In the genomic region with DNA sequence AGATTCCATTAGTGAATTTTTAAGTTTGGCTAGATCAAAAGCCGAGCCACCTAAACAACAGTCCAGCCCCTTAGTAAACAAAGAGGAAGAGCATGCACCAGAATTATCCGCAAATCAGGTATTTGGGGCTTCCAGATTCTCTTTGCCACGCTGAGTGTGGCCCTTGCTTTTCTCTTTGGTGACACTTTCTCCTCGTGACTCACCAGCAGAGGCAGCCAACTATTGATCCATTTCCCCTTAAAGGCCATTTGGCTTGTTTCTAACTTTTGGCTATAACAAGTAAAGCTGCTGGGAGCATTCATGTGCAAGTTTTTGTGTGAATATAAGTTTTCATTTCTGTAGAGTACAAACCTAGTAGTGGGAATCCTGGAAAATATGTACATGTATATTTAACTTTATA, we compare ENCODE assay signal across 32 cellular contexts. TPM values are rescaled to one million over a fixed set of nuclear protein-coding genes. Genes with fewer than 3 reads are reported as not detected.
"Had no signal": no experiment of that assay in that cellular context is flagged by ENCODE, and none has a peak within 500 bp of the region (broad histone marks: within the 10 kb centered on the region; RNA-seq: fewer than 3 reads in every experiment).

No MANE protein-coding gene starts in this region.

- H3K4me1 Mint-ChIP-seq: naive B cell; neural crest cell; stimulated activated memory B cell treated with anti-CD40 and anti-IgM and Interleukin-4, amounts not matched to agents 10 μg/mL and 1 μg/mL and 100 μg/mL, for 72 hours had no signal

- H3K4me1 ChIP-seq: colonic mucosa, esophagus muscularis mucosa, foreskin keratinocyte, gastroesophageal sphincter, heart left ventricle, left ventricle myocardium inferior, lower lobe of right lung, prostate gland, right atrium auricular region, spleen, tibial nerve, upper lobe of left lung had no signal

- H3K4me3 Mint-ChIP-seq: naive B cell; natural killer cell treated with Interleukin-12 subunit alpha and Interleukin-12 subunit beta and Interleukin-15 and Interleukin-18, amount 100 ng/mL, for 72 hours; neural crest cell; stimulated activated memory B cell treated with anti-CD40 and anti-IgM and Interleukin-4, amounts not matched to agents 10 μg/mL and 1 μg/mL and 100 μg/mL, for 72 hours had no signal

- H3K27ac ChIP-seq: colonic mucosa, esophagus muscularis mucosa, foreskin keratinocyte, gastroesophageal sphincter, heart left ventricle, hepatocyte, left ventricle myocardium inferior, lower lobe of right lung, neutrophil, prostate gland, right atrium auricular region, skin epidermis, spleen, thoracic aorta, tibial nerve, upper lobe of left lung had no signal

- H3K9me3 ChIP-seq: colonic mucosa, esophagus muscularis mucosa, gastroesophageal sphincter, heart left ventricle, left ventricle myocardium inferior, lower lobe of right lung, neutrophil, prostate gland, right atrium auricular region, thoracic aorta, upper lobe of left lung had no signal

- ATAC-seq: foreskin keratinocyte; gastroesophageal sphincter; heart left ventricle; left cardiac atrium; lower lobe of right lung; natural killer cell treated with Interleukin-12 subunit alpha and Interleukin-12 subunit beta and Interleukin-15 and Interleukin-18, amount 100 ng/mL, for 72 hours; stimulated activated memory B cell treated with anti-CD40 and anti-IgM and Interleukin-4, amounts not matched to agents 10 μg/mL and 1 μg/mL and 100 μg/mL, for 72 hours; stimulated activated naive CD8-positive, alpha-beta T cell treated with anti-CD3 and anti-CD28 coated beads, Interleukin-15, Interleukin-2, amounts not matched to agents 100 U/mL and 50 U/mL, for 24 hours had no signal

- H3K27me3 Mint-ChIP-seq: naive B cell; natural killer cell treated with Interleukin-12 subunit alpha and Interleukin-12 subunit beta and Interleukin-15 and Interleukin-18, amount 100 ng/mL, for 72 hours; stimulated activated memory B cell treated with anti-CD40 and anti-IgM and Interleukin-4, amounts not matched to agents 10 μg/mL and 1 μg/mL and 100 μg/mL, for 72 hours had no signal

- DNase-seq: colonic mucosa; dermis blood vessel endothelial cell; effector memory CD4-positive, alpha-beta T cell; foreskin keratinocyte; heart left ventricle; left cardiac atrium; left ventricle myocardium inferior; lower lobe of right lung; naive B cell; spleen; stimulated activated CD4-positive, alpha-beta T cell treated with anti-CD3 and anti-CD28 coated beads, Interleukin-4, amount 100 ng/mL, for 4 hours; stimulated activated naive CD8-positive, alpha-beta T cell treated with anti-CD3 and anti-CD28 coated beads, Interleukin-15, Interleukin-2, amounts not matched to agents 100 U/mL and 50 U/mL, for 24 hours; upper lobe of left lung had no signal

- H3K9me3 Mint-ChIP-seq: natural killer cell treated with Interleukin-12 subunit alpha and Interleukin-12 subunit beta and Interleukin-15 and Interleukin-18, amount 100 ng/mL, for 72 hours; neural crest cell had no signal

- H3K4me2 ChIP-seq: hepatocyte had no signal

- H3K27me3 ChIP-seq: colonic mucosa, esophagus muscularis mucosa, foreskin keratinocyte, gastroesophageal sphincter, heart left ventricle, hepatocyte, neutrophil, right atrium auricular region, spleen, tibial nerve, upper lobe of left lung had no signal

- H3K4me3 ChIP-seq: colonic mucosa, esophagus muscularis mucosa, gastroesophageal sphincter, heart left ventricle, hepatocyte, left ventricle myocardium inferior, lower lobe of right lung, prostate gland, right atrium auricular region, skin epidermis, spleen, thoracic aorta, tibial nerve, upper lobe of left lung had no signal

- H2AFZ ChIP-seq: hepatocyte had no signal

- H3K27ac Mint-ChIP-seq: natural killer cell treated with Interleukin-12 subunit alpha and Interleukin-12 subunit beta and Interleukin-15 and Interleukin-18, amount 100 ng/mL, for 72 hours; stimulated activated memory B cell treated with anti-CD40 and anti-IgM and Interleukin-4, amounts not matched to agents 10 μg/mL and 1 μg/mL and 100 μg/mL, for 72 hours had no signal

- H3K79me2 ChIP-seq: hepatocyte had no signal

RNA-seq across cellular contexts. Expression of gene WDR88, which starts 17.6 kb away (rescaled TPM):
- total RNA-seq: chondrocyte; colonic mucosa; dermis blood vessel endothelial cell; endothelial cell of umbilical vein; epithelial cell of proximal tubule; esophagus muscularis mucosa; fibroblast of lung; foreskin keratinocyte; gastroesophageal sphincter; hepatocyte; kidney epithelial cell; left cardiac atrium; left ventricle myocardium inferior; lower lobe of right lung; mononuclear cell; natural killer cell treated with Interleukin-12 subunit alpha and Interleukin-12 subunit beta and Interleukin-15 and Interleukin-18, amount 100 ng/mL, for 72 hours; neural crest cell; osteoblast; right atrium auricular region; spleen; thoracic aorta; tibial nerve had no signal
